Comparison of ENCODE assay signal across 1 cellular context in the genomic region with DNA sequence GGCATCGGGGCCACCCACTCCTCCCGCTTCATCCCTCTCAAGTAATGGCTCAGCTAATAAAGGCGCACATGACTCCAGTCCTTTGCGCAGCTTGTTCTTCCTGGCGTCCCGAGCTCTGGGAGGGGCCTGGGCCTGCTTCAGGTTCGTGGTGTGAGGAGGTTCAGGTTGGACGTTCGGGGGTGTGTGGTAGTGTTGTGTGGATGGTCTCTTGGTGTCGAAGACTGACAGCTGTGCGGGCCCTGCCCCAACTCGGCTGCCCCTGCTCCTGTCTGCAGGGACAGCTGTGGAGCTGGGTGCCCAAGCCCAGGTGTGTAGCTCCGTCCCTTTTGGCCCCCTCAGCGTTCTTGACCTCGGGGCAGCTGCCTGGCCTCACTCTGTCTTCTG.
TF ChIP-seq lines count a peak whose summit lies in the region.

No MANE protein-coding gene starts in this region.

TF ChIP-seq in K562, 482 proteins besides CTCF, POLR2A, EP300 and RAD21:
- TF ChIP-seq ZNF589 (CRISPR knock-in tag; IDR thresholded peaks at IDR 0.05; ENCODE audit: low read depth) (no peak), ZNF695 (CRISPR knock-in tag; IDR thresholded peaks at IDR 0.05) (no peak), NCOA4 (IDR thresholded peaks at IDR 0.05; ENCODE audit: partially characterized antibody) (no peak), POLR2G (IDR thresholded peaks at IDR 0.05; ENCODE audit: low read depth, low read length) (peak; percentile 52), PYGO2 (tag; IDR thresholded peaks at IDR 0.05) (no peak), RAD51 (IDR thresholded peaks at IDR 0.05; ENCODE audit: borderline replicate concordance, low read depth) (no peak), GTF2F1 (IDR thresholded peaks at IDR 0.05; ENCODE audit: low read depth, low read length) (no peak), ZNF280B (CRISPR knock-in tag; IDR thresholded peaks at IDR 0.05) (no peak), ZEB2 (IDR thresholded peaks at IDR 0.05) (no peak), KAT7 (CRISPR knock-in tag; IDR thresholded peaks at IDR 0.05; ENCODE audit: borderline replicate concordance) (no peak), RBFOX2 (IDR thresholded peaks at IDR 0.05; ENCODE audit: low read depth, low read length) (peak; percentile 80), ZNF584 (CRISPR knock-in tag; IDR thresholded peaks at IDR 0.05; ENCODE audit: low read depth) (no peak), CBX5 (IDR thresholded peaks at IDR 0.05; ENCODE audit: borderline replicate concordance, low read depth) (no peak), CCNT2 (IDR thresholded peaks at IDR 0.05; ENCODE audit: borderline replicate concordance, extremely low read depth, insufficient read length, low read depth, low read length) (no peak), HMGN3 (IDR thresholded peaks at IDR 0.05; ENCODE audit: borderline replicate concordance, extremely low read depth, insufficient read length, low read depth, low read length) (no peak), STAG1 (CRISPR knock-in tag; IDR thresholded peaks at IDR 0.05; ENCODE audit: borderline replicate concordance) (0 out of 2 replicates have a peak, but pooled peaks have one; percentile 11), SREBF1 (IDR thresholded peaks at IDR 0.05; ENCODE audit: borderline replicate concordance, low read depth, low read length) (no peak), NR2C1 (IDR thresholded peaks at IDR 0.05) (no peak), NR2C1 (tag; IDR thresholded peaks at IDR 0.05) (no peak), SUPT5H (IDR thresholded peaks at IDR 0.05) (0 out of 2 replicates have a peak, but pooled peaks have one; percentile 33), ZSCAN32 (CRISPR knock-in tag; IDR thresholded peaks at IDR 0.05) (no peak), TAF7 (tag; IDR thresholded peaks at IDR 0.05) (no peak), ZBTB43 (CRISPR knock-in tag; IDR thresholded peaks at IDR 0.05) (no peak), ZNF239 (CRISPR knock-in tag; IDR thresholded peaks at IDR 0.05) (no peak), XRCC4 (IDR thresholded peaks at IDR 0.05; ENCODE audit: extremely low read depth, insufficient read depth, insufficient read length) (no peak), ARNT (IDR thresholded peaks at IDR 0.05) (no peak), HNRNPLL (IDR thresholded peaks at IDR 0.05; ENCODE audit: low read depth, low read length, poor library complexity, severe bottlenecking) (peak; percentile 1), HOXB6 (CRISPR knock-in tag; IDR thresholded peaks at IDR 0.05; ENCODE audit: borderline replicate concordance) (no peak), THAP12 (CRISPR knock-in tag; IDR thresholded peaks at IDR 0.05) (no peak), ZNF696 (CRISPR knock-in tag; conservative IDR thresholded peaks at IDR 0.05) (no peak), ETS2 (tag; IDR thresholded peaks at IDR 0.05; ENCODE audit: borderline replicate concordance, poor library complexity, severe bottlenecking) (no peak), KLF16 (IDR thresholded peaks at IDR 0.05) (no peak), ILK (tag; IDR thresholded peaks at IDR 0.05; ENCODE audit: borderline replicate concordance, low read depth) (no peak)
- TF ChIP-seq, protein P1, sequence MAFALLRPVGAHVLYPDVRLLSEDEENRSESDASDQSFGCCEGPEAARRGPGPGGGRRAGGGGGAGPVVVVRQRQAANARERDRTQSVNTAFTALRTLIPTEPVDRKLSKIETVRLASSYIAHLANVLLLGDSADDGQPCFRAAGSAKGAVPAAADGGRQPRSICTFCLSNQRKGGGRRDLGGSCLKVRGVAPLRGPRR (CRISPR knock-in tag; IDR thresholded peaks at IDR 0.05): no peak
- TF ChIP-seq, protein P2, sequence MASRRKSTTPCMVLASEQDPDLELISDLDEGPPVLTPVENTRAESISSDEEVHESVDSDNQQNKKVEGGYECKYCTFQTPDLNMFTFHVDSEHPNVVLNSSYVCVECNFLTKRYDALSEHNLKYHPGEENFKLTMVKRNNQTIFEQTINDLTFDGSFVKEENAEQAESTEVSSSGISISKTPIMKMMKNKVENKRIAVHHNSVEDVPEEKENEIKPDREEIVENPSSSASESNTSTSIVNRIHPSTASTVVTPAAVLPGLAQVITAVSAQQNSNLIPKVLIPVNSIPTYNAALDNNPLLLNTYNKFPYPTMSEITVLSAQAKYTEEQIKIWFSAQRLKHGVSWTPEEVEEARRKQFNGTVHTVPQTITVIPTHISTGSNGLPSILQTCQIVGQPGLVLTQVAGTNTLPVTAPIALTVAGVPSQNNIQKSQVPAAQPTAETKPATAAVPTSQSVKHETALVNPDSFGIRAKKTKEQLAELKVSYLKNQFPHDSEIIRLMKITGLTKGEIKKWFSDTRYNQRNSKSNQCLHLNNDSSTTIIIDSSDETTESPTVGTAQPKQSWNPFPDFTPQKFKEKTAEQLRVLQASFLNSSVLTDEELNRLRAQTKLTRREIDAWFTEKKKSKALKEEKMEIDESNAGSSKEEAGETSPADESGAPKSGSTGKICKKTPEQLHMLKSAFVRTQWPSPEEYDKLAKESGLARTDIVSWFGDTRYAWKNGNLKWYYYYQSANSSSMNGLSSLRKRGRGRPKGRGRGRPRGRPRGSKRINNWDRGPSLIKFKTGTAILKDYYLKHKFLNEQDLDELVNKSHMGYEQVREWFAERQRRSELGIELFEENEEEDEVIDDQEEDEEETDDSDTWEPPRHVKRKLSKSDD (conservative IDR thresholded peaks at IDR 0.05; ENCODE audit: low read length): no peak
- TF ChIP-seq, protein P3, sequence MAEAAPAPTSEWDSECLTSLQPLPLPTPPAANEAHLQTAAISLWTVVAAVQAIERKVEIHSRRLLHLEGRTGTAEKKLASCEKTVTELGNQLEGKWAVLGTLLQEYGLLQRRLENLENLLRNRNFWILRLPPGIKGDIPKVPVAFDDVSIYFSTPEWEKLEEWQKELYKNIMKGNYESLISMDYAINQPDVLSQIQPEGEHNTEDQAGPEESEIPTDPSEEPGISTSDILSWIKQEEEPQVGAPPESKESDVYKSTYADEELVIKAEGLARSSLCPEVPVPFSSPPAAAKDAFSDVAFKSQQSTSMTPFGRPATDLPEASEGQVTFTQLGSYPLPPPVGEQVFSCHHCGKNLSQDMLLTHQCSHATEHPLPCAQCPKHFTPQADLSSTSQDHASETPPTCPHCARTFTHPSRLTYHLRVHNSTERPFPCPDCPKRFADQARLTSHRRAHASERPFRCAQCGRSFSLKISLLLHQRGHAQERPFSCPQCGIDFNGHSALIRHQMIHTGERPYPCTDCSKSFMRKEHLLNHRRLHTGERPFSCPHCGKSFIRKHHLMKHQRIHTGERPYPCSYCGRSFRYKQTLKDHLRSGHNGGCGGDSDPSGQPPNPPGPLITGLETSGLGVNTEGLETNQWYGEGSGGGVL (CRISPR knock-in tag; IDR thresholded peaks at IDR 0.05): no peak
- TF ChIP-seq, protein P4, sequence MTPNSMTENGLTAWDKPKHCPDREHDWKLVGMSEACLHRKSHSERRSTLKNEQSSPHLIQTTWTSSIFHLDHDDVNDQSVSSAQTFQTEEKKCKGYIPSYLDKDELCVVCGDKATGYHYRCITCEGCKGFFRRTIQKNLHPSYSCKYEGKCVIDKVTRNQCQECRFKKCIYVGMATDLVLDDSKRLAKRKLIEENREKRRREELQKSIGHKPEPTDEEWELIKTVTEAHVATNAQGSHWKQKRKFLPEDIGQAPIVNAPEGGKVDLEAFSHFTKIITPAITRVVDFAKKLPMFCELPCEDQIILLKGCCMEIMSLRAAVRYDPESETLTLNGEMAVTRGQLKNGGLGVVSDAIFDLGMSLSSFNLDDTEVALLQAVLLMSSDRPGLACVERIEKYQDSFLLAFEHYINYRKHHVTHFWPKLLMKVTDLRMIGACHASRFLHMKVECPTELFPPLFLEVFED (CRISPR knock-in tag; conservative IDR thresholded peaks at IDR 0.05): no peak
